Comparison of ENCODE assay signal across 7 cellular contexts in the genomic region with DNA sequence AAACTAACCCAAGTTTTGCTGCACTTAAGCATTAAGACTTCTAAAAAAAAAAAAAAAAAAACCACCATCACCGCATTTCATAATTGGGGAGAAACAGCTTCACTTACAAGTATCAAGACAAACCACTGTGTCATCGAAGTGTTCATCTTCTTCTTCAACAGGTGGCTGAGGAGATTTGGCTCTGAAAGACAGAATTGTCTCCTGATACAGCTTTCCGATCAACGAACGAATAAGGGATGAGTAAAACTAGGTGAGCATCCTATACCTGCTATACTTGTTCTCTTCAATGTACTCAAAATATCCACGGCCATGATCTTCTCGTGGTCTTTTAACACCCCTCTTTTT. TPM values are rescaled to one million over a fixed set of nuclear protein-coding genes. Genes with fewer than 3 reads are reported as not detected.
DNase-seq lines count a peak whose midpoint lies in the region; ATAC-seq and TF ChIP-seq lines count a peak whose summit lies in the region.

No MANE protein-coding gene starts in this region.

- peak overlapping the region; percentile 66 to 98 for H3K4me3 ChIP-seq in HCT116 (replicated peaks in 1 of 2; ENCODE audit: low read depth in 1 of 2, low read length in 2 of 2)
- H3K4me3 ChIP-seq in Peyer's patch, result peak overlapping the region; percentile 91 to 100 (median 98)
- H3K4me3 ChIP-seq in trophoblast cell (ENCODE audit: low read depth, low read length), result peak overlapping the region; percentile 100

- peaks cover 20% of the 10 kb centered on the region for H3K79me1 ChIP-seq in trophoblast cell (ENCODE audit: low read length)

- H3K9me2 ChIP-seq in HCT116 (ENCODE audit: insufficient read depth), result no peaks in the 10 kb centered on the region

- CTCF ChIA-PET in HCT116 (lab: Charles Lee), result no interaction called here

- TF ChIP-seq POLR2A in HCT116 (IDR thresholded peaks at IDR 0.05; ENCODE audit: borderline replicate concordance, extremely low read depth, insufficient read depth, insufficient read length) (no peak), Peyer's patch (IDR thresholded peaks at IDR 0.05) (no peak)

- TSS peak; percentile 43 for BruUV-seq in HCT116 (replicated peaks; lab: Mats Ljungman, UMichigan)

- H3K9me3 ChIP-seq in HCT116 (ENCODE audit: control insufficient read depth in 1 of 2, insufficient read depth in 1 of 2, low read depth in 1 of 2, low read length in 2 of 2) (no peaks in the 10 kb centered on the region), Peyer's patch (no peaks in the 10 kb centered on the region), trophoblast cell (ENCODE audit: insufficient read depth, low read depth, low read length) (peaks cover 2% of the 10 kb centered on the region)

- POLR2A ChIA-PET in HCT116 (lab: Charles Lee), result interaction anchor here (0.6 to 1.9 kb wide), 4 partner anchors 9 to 28 kb away, joined by 3 to 7 read pairs (median 5); no protein-coding TSS in a partner anchor

- H3K79me2 ChIP-seq in HCT116 (ENCODE audit: insufficient read depth, low read length) (peaks cover 69% of the 10 kb centered on the region), trophoblast cell (ENCODE audit: control insufficient read depth, insufficient read depth, low read length, poor library complexity) (peaks cover 26% of the 10 kb centered on the region)

- H3K14ac ChIP-seq in trophoblast cell (ENCODE audit: low read length), result no peak overlapping the region

- no peak overlapping the region for H4K91ac ChIP-seq in trophoblast cell (ENCODE audit: low read depth, low read length)

- H3K4ac ChIP-seq in trophoblast cell (ENCODE audit: low read depth, low read length), result peak overlapping the region; percentile 99

- H3K23ac ChIP-seq in trophoblast cell (ENCODE audit: low read length), result no peak overlapping the region

- RAD21 ChIA-PET in HCT116 (lab: Charles Lee; ENCODE audit: low non-redundant PET in 1 of 2, low total read pairs in 2 of 2, uncharacterized antibody in 2 of 2, unreplicated experiment in 2 of 2), result no interaction called here

- H3K27ac ChIP-seq in HCT116 (ENCODE audit: low read depth, low read length), result peak overlapping the region; percentile 94
- peak overlapping the region; percentile 97 to 100 (median 100) for H3K27ac ChIP-seq in Peyer's patch
- peak overlapping the region; percentile 97 for H3K27ac ChIP-seq in epithelial cell of prostate
- peak overlapping the region; percentile 48 for H3K27ac ChIP-seq in trophoblast cell (ENCODE audit: low read depth, low read length)

- no peak overlapping the region for H4K8ac ChIP-seq in trophoblast cell (ENCODE audit: low read depth, low read length)

- H4K12ac ChIP-seq in trophoblast cell (ENCODE audit: low read depth, low read length), result no peak overlapping the region

- peak overlapping the region; percentile 35 for H2BK5ac ChIP-seq in trophoblast cell (ENCODE audit: low read depth, low read length, poor library complexity)

- H3K4me1 ChIP-seq in HCT116 (ENCODE audit: control insufficient read depth in 1 of 2, insufficient read depth in 2 of 2, low read length in 2 of 2) (peaks cover 18 to 25% of the 10 kb centered on the region in 2 experiments), Peyer's patch (peaks cover 4 to 43% (median 12%) of the 10 kb centered on the region in 4 donors), trophoblast cell (ENCODE audit: control insufficient read depth in 1 of 2, insufficient read depth in 2 of 2, low read length in 2 of 2) (peaks cover 0 to 4% of the 10 kb centered on the region in 2 experiments)

- H2BK12ac ChIP-seq in trophoblast cell (ENCODE audit: low read length), result no peak overlapping the region

- no peak for ATAC-seq in HCT116
- no peak for ATAC-seq in GM21825 (IDR thresholded peaks at IDR 0.05; ENCODE audit: unreplicated experiment)

- H3K36me3 ChIP-seq in HCT116 (ENCODE audit: control insufficient read depth in 1 of 2, insufficient read depth in 2 of 2, low read length in 2 of 2), result peaks cover 49 to 54% of the 10 kb centered on the region in 2 experiments
- H3K36me3 ChIP-seq in Peyer's patch, result peaks cover 0 to 32% (median 0%) of the 10 kb centered on the region in 3 donors
- peaks cover 8 to 18% of the 10 kb centered on the region in 2 experiments for H3K36me3 ChIP-seq in trophoblast cell (ENCODE audit: control insufficient read depth in 1 of 2, insufficient read depth in 2 of 2, low read length in 2 of 2)

- no peaks in the 10 kb centered on the region for H3K27me3 ChIP-seq in HCT116 (ENCODE audit: insufficient read depth, low read length)
- H3K27me3 ChIP-seq in Peyer's patch, result no peaks in the 10 kb centered on the region
- peaks cover 2% of the 10 kb centered on the region for H3K27me3 ChIP-seq in trophoblast cell (ENCODE audit: insufficient read depth, low read length)

- no peak for TF ChIP-seq RAD21 in HCT116 (IDR thresholded peaks at IDR 0.05; ENCODE audit: low read depth)

- no peak for DNase-seq in HCT116 (ENCODE audit: low read depth, low spot score)
- DNase-seq in Peyer's patch, result no peak
- DNase-seq in epithelial cell of prostate (ENCODE audit: low read depth, low spot score), result no peak
- DNase-seq in trophoblast cell, result peak in 1 of 2 donors; percentile 40
- DNase-seq in occipital lobe (lab: John Stamatoyannopoulos, UW), result no peak
- no peak for DNase-seq in stimulated activated naive CD4-positive, alpha-beta T cell treated with Interleukin-2 at 50 U/mL for 16 hours (lab: John Stamatoyannopoulos, UW)

- TF ChIP-seq CTCF in HCT116 (IDR thresholded peaks at IDR 0.05 in 2 of 3, conservative IDR thresholded peaks at IDR 0.05 in 1 of 3; ENCODE audit: borderline replicate concordance in 1 of 3, insufficient read depth in 1 of 3, low read depth in 2 of 3, low read length in 2 of 3) (no peak), Peyer's patch (IDR thresholded peaks at IDR 0.05) (no peak)

- H3K4me2 ChIP-seq in HCT116 (ENCODE audit: low read length) (peak overlapping the region; percentile 87), trophoblast cell (ENCODE audit: low read length) (peak overlapping the region; percentile 56)

- H4K20me1 ChIP-seq in HCT116 (ENCODE audit: insufficient read depth), result peaks cover 55% of the 10 kb centered on the region

- intact Hi-C loops in HCT116 (cut with micrococcal nuclease), result loop anchor here (5.0 kb wide), 1 partner anchor 180 kb away; no protein-coding TSS in a partner anchor

- no peak overlapping the region for H2BK120ac ChIP-seq in trophoblast cell (ENCODE audit: insufficient read depth, low read length, poor library complexity)

- no CpG with 5 or more reads among the region's 7 CpGs for WGBS in trophoblast cell (ENCODE audit: extremely low coverage, insufficient coverage, insufficient read length)

- H3K9ac ChIP-seq in HCT116 (ENCODE audit: low read length) (peak overlapping the region; percentile 95), trophoblast cell (ENCODE audit: low read length) (peak overlapping the region; percentile 67)

- H2AFZ ChIP-seq in HCT116 (ENCODE audit: low read depth, low read length, poor library complexity, severe bottlenecking) (no peak overlapping the region), trophoblast cell (ENCODE audit: insufficient read depth, low read length, poor library complexity) (no peak overlapping the region)

- no peak overlapping the region for H2AK5ac ChIP-seq in trophoblast cell (ENCODE audit: low read length)

- H3K18ac ChIP-seq in trophoblast cell (ENCODE audit: low read length), result no peak overlapping the region

TF ChIP-seq in HCT116, 20 proteins besides CTCF, POLR2A, EP300 and RAD21:
- TF ChIP-seq CBX3 (IDR thresholded peaks at IDR 0.05; ENCODE audit: low read depth) (no peak), FOSL1 (IDR thresholded peaks at IDR 0.05; ENCODE audit: low read depth) (no peak), ZNF274 (IDR thresholded peaks at IDR 0.05; ENCODE audit: low read depth, low read length) (no peak), SIN3A (IDR thresholded peaks at IDR 0.05; ENCODE audit: low read depth) (no peak), SRF (IDR thresholded peaks at IDR 0.05; ENCODE audit: low read depth) (no peak), JUND (IDR thresholded peaks at IDR 0.05) (0 out of 2 replicates have a peak, but pooled peaks have one; percentile 2), SP1 (IDR thresholded peaks at IDR 0.05; ENCODE audit: low read depth) (no peak)

RNA-seq across cellular contexts. Expression of gene HNRNPU, which starts 2.0 kb away (rescaled TPM):
- 424 TPM for total RNA-seq in HCT116 (2021; ENCODE audit: unreplicated experiment)
- polyA plus RNA-seq in HCT116 (2012), result 261 and 282 TPM in 2 replicates
- 100 to 1,000 TPM; 277 to 522 (median 324) TPM for total RNA-seq in Peyer's patch
- 342 and 352 TPM in 2 replicates for polyA plus RNA-seq in trophoblast cell (2013)
- total RNA-seq in occipital lobe, result 459 TPM

RNA-seq across cellular contexts. Expression of gene COX20, which starts 26.9 kb away (rescaled TPM):
- 48.1 TPM for total RNA-seq in HCT116 (2021; ENCODE audit: unreplicated experiment)
- 11.7 and 18.0 TPM in 2 replicates for polyA plus RNA-seq in HCT116 (2012)
- total RNA-seq in Peyer's patch, result 10 to 100 TPM; 15.6 to 33.5 (median 28.2) TPM
- 97.6 and 104 TPM in 2 replicates for polyA plus RNA-seq in trophoblast cell (2013)
- total RNA-seq in occipital lobe, result 71.1 TPM

Comparison
In these comparisons a context has a peak if more than half of its experiments do, and no peak if none do; other contexts are left out.
1. H3K27ac ChIP-seq: peak in every context shown above with its lines; median percentile 100 in Peyer's patch; 97 in epithelial cell of prostate; 94 in HCT116; 48 in trophoblast cell.